20 cellular contexts compared by ENCODE assay signal in genomic region chr18:666628-667027, GRCh38. TPM values are rescaled to one million over a fixed set of nuclear protein-coding genes. Genes with fewer than 3 reads are reported as not detected.
"Had no signal": no experiment of that assay in that cellular context is flagged by ENCODE, and none has a peak within 500 bp of the region (broad histone marks: within the 10 kb centered on the region; RNA-seq: fewer than 3 reads in every experiment).

No MANE protein-coding gene starts in this region.

- ATAC-seq: gastroesophageal sphincter; naive thymus-derived CD8-positive, alpha-beta T cell had no signal

- H3K4me3 Mint-ChIP-seq: naive thymus-derived CD8-positive, alpha-beta T cell; neural crest cell had no signal

- H3K4me1 Mint-ChIP-seq: neural crest cell had no signal

- H3K36me3 ChIP-seq: ovary, sigmoid colon had no signal

- H3K9me3 ChIP-seq: esophagus squamous epithelium, gastroesophageal sphincter, mucosa of descending colon, ovary, right atrium auricular region, sigmoid colon, tibial artery, upper lobe of left lung, vagina had no signal

- H3K4me3 ChIP-seq: esophagus squamous epithelium, gastroesophageal sphincter, mucosa of descending colon, ovary, right atrium auricular region, sigmoid colon, skin epidermis, tibial artery, upper lobe of left lung, vagina had no signal

- H3K27ac ChIP-seq: esophagus squamous epithelium, gastroesophageal sphincter, ovary, right atrium auricular region, sigmoid colon, skin epidermis, tibial artery, upper lobe of left lung, vagina had no signal

- H3K27me3 ChIP-seq: esophagus squamous epithelium, gastroesophageal sphincter, ovary, right atrium auricular region, sigmoid colon, tibial artery, upper lobe of left lung, vagina had no signal

- H3K27me3 Mint-ChIP-seq: naive thymus-derived CD8-positive, alpha-beta T cell had no signal

- DNase-seq: effector memory CD4-positive, alpha-beta T cell; esophagus squamous epithelium; foreskin fibroblast; glutamatergic neuron; islet precursor cell; mammary epithelial cell; mucosa of descending colon; naive thymus-derived CD8-positive, alpha-beta T cell; nucleus accumbens; ovary; sigmoid colon; stimulated activated CD4-positive, alpha-beta T cell treated with anti-CD3 and anti-CD28 coated beads, Interleukin-12 subunit alpha, Interleukin-12 subunit beta, amount 100 ng/mL, for 4 hours; stimulated activated naive CD4-positive, alpha-beta T cell treated with Interleukin-2 at 50 U/mL for 16 hours; tibial artery; upper lobe of left lung had no signal

- H3K4me1 ChIP-seq: esophagus squamous epithelium, gastroesophageal sphincter, right atrium auricular region, sigmoid colon, tibial artery, upper lobe of left lung, vagina had no signal

RNA-seq across cellular contexts. Expression of gene TYMS, which starts 9.2 kb away (rescaled TPM):
- total RNA-seq: naive thymus-derived CD8-positive, alpha-beta T cell had no signal
